9 cellular contexts compared by ENCODE assay signal in genomic region chr3:87228316-87228715, GRCh38. TPM values are rescaled to one million over a fixed set of nuclear protein-coding genes. Genes with fewer than 3 reads are reported as not detected.
DNase-seq lines count a peak whose midpoint lies in the region; ATAC-seq, FAIRE-seq and TF ChIP-seq lines count a peak whose summit lies in the region.
"Had no signal": no experiment of that assay in that cellular context is flagged by ENCODE, and none has a peak within 500 bp of the region (broad histone marks: within the 10 kb centered on the region; RNA-seq: fewer than 3 reads in every experiment).

No MANE protein-coding gene starts in this region.

- H3K4me2 ChIP-seq in GM12878 (ENCODE audit: control insufficient read depth, insufficient read depth), result peak overlapping the region; percentile 81

- BruUV-seq in GM12878 (replicated peaks; lab: Mats Ljungman, UMichigan), result TSS peak; percentile 53

- peaks cover 17% of the 10 kb centered on the region for H3K79me2 ChIP-seq in GM12878 (ENCODE audit: control insufficient read depth, insufficient read depth, low read length)

- FAIRE-seq in GM12878 (lab: Jason Lieb, UNC), result no peak

- no peaks in the 10 kb centered on the region for H3K9me3 Mint-ChIP-seq in stimulated activated naive CD8-positive, alpha-beta T cell treated with anti-CD3 and anti-CD28 coated beads, Interleukin-15, Interleukin-2, amounts not matched to agents 100 ng/mL and 50 ng/mL, for 24 hours
- H3K9me3 Mint-ChIP-seq in memory B cell, result no peaks in the 10 kb centered on the region

- H3K4me1 ChIP-seq in GM12878 (ENCODE audit: control insufficient read depth, insufficient read depth, low read length), result no peaks in the 10 kb centered on the region; the same call in 1 of the 2 replicates

- no peak for TF ChIP-seq CTCF in GM12878 (IDR thresholded peaks at IDR 0.05 in 2 of 3, conservative IDR thresholded peaks at IDR 0.05 in 1 of 3; ENCODE audit: control insufficient read depth in 2 of 3, extremely low read depth in 1 of 3, insufficient read depth in 1 of 3, low read depth in 3 of 3, low read length in 3 of 3)

- H3K27ac Mint-ChIP-seq in stimulated activated naive CD8-positive, alpha-beta T cell treated with anti-CD3 and anti-CD28 coated beads, Interleukin-15, Interleukin-2, amounts not matched to agents 100 ng/mL and 50 ng/mL, for 24 hours, result no peak overlapping the region
- H3K27ac Mint-ChIP-seq in memory B cell, result peak overlapping the region; percentile 98

- POLR2A ChIA-PET in GM12878 (lab: Charles Lee), result interaction anchor here (0.6 to 1.2 kb wide), 3 partner anchors 11 to 90 kb away, joined by 3 read pairs; no protein-coding TSS in a partner anchor

- no peak for DNase-seq in stimulated activated naive CD8-positive, alpha-beta T cell treated with anti-CD3 and anti-CD28 coated beads, Interleukin-15, Interleukin-2, amounts not matched to agents 100 U/mL and 50 U/mL, for 24 hours
- DNase-seq in GM12878 (ENCODE audit: low read depth, low spot score) (no peak), memory B cell (ENCODE audit: low spot score in 2 of 2) (no peak), NOMO-1 (lab: John Stamatoyannopoulos, UW; ENCODE audit: unreplicated experiment in 2 of 2) (no peak)

- TF ChIP-seq RAD21 in GM12878 (IDR thresholded peaks at IDR 0.05; ENCODE audit: insufficient read depth, low read depth, low read length), result no peak

- SMC1A ChIA-PET in GM12878 (lab: Charles Lee; ENCODE audit: uncharacterized antibody, unreplicated experiment), result no interaction called here

- H3K9ac ChIP-seq in GM12878 (ENCODE audit: control insufficient read depth, insufficient read depth, low read length), result no peak overlapping the region

- TF ChIP-seq EP300 in GM12878 (IDR thresholded peaks at IDR 0.05; ENCODE audit: borderline replicate concordance in 1 of 2, control insufficient read depth in 1 of 2, low read depth in 2 of 2, low read length in 2 of 2), result no peak

- H3K9me3 ChIP-seq in GM12878 (replicated peaks; ENCODE audit: control insufficient read depth, insufficient read depth, low read length), result no peaks in the 10 kb centered on the region

- peak overlapping the region; percentile 87 for H3K4me3 ChIP-seq in GM12878

- ATAC-seq in stimulated activated naive CD8-positive, alpha-beta T cell treated with anti-CD3 and anti-CD28 coated beads, Interleukin-15, Interleukin-2, amounts not matched to agents 100 U/mL and 50 U/mL, for 24 hours, result no peak
- ATAC-seq in GM12878 (no peak), memory B cell (ENCODE audit: low read depth) (no peak), HG03039 (IDR thresholded peaks at IDR 0.05; ENCODE audit: unreplicated experiment) (no peak), GM19023 (IDR thresholded peaks at IDR 0.05; ENCODE audit: unreplicated experiment) (no peak), HG03045 (IDR thresholded peaks at IDR 0.05; ENCODE audit: unreplicated experiment) (no peak)

- H3K4me3 Mint-ChIP-seq in stimulated activated naive CD8-positive, alpha-beta T cell treated with anti-CD3 and anti-CD28 coated beads, Interleukin-15, Interleukin-2, amounts not matched to agents 100 ng/mL and 50 ng/mL, for 24 hours, result peak overlapping the region; percentile 95
- H3K4me3 Mint-ChIP-seq in memory B cell, result peak overlapping the region; percentile 96

- peaks cover 11% of the 10 kb centered on the region for H3K27me3 Mint-ChIP-seq in stimulated activated naive CD8-positive, alpha-beta T cell treated with anti-CD3 and anti-CD28 coated beads, Interleukin-15, Interleukin-2, amounts not matched to agents 100 ng/mL and 50 ng/mL, for 24 hours
- no peaks in the 10 kb centered on the region for H3K27me3 Mint-ChIP-seq in memory B cell

- H3K27ac ChIP-seq in GM12878 (ENCODE audit: control insufficient read depth, insufficient read depth), result no peak overlapping the region

- no peak for TF ChIP-seq POLR2A in GM12878 (IDR thresholded peaks at IDR 0.05; ENCODE audit: low read depth, low read length)

- H3K27me3 ChIP-seq in GM12878 (replicated peaks in 1 of 2; ENCODE audit: control insufficient read depth in 2 of 2, insufficient read depth in 2 of 2, low read length in 1 of 2), result no peaks in the 10 kb centered on the region

- CTCF ChIA-PET in GM12878 (lab: Yijun Ruan, JAX), result interaction anchor here (3.9 kb wide), 1 partner anchor 32 kb away, joined by 20 read pairs; no protein-coding TSS in a partner anchor

- H3K36me3 Mint-ChIP-seq in stimulated activated naive CD8-positive, alpha-beta T cell treated with anti-CD3 and anti-CD28 coated beads, Interleukin-15, Interleukin-2, amounts not matched to agents 100 ng/mL and 50 ng/mL, for 24 hours (ENCODE audit: low read depth), result peaks cover 10% of the 10 kb centered on the region
- peaks cover 11% of the 10 kb centered on the region for H3K36me3 Mint-ChIP-seq in memory B cell

- H3K4me1 Mint-ChIP-seq in stimulated activated naive CD8-positive, alpha-beta T cell treated with anti-CD3 and anti-CD28 coated beads, Interleukin-15, Interleukin-2, amounts not matched to agents 100 ng/mL and 50 ng/mL, for 24 hours (ENCODE audit: low read depth), result peaks cover 43% of the 10 kb centered on the region
- H3K4me1 Mint-ChIP-seq in memory B cell, result peaks cover 31% of the 10 kb centered on the region

- in situ Hi-C loops in GM12878 (cut with MboI), result no loop called here

- intact Hi-C loops in GM12878 (cut with micrococcal nuclease; ENCODE audit: unreplicated experiment), result no loop called here

- WGBS in GM12878 (ENCODE audit: insufficient coverage, insufficient replicate concordance, low lambda C conversion rate, missing lambda C conversion rate), result 100% methylated on average over 1 of the region's 1 CpG

- RAD21 ChIA-PET in GM12878 (lab: Charles Lee; ENCODE audit: unreplicated experiment), result no interaction called here

- no peak overlapping the region; the same call in 1 of the 2 replicates for H2AFZ ChIP-seq in GM12878 (ENCODE audit: control insufficient read depth, low read depth, low read length)

- H4K20me1 ChIP-seq in GM12878 (ENCODE audit: control insufficient read depth, insufficient read depth), result no peaks in the 10 kb centered on the region

- H3K36me3 ChIP-seq in GM12878 (ENCODE audit: control insufficient read depth in 2 of 2, insufficient read depth in 2 of 2, low read length in 1 of 2), result no peaks in the 10 kb centered on the region

TF ChIP-seq in GM12878, 131 proteins besides CTCF, POLR2A, EP300 and RAD21 (continues in another document):
- TF ChIP-seq FOS (IDR thresholded peaks at IDR 0.05; ENCODE audit: borderline replicate concordance, extremely low read depth, insufficient read length) (no peak), ELK1 (IDR thresholded peaks at IDR 0.05; ENCODE audit: low read depth, low read length) (no peak), NR2C2 (IDR thresholded peaks at IDR 0.05; ENCODE audit: borderline replicate concordance, control insufficient read depth, insufficient read length, low read depth) (no peak), SP1 (IDR thresholded peaks at IDR 0.05; ENCODE audit: low read depth, low read length) (no peak), SREBF1 (IDR thresholded peaks at IDR 0.05; ENCODE audit: low read length) (no peak)

RNA-seq across cellular contexts. Expression of gene CHMP2B, which starts 1.2 kb away (rescaled TPM):
- total RNA-seq in GM12878 (2013; cell fraction: nucleolus; rRNA removed), result 17.1 and 18.4 TPM in 2 replicates
- 14.9 and 17.5 TPM in 2 replicates for total RNA-seq in GM12878 (2014; rRNA removed)
- 26.5 and 27.7 TPM in 2 replicates for total RNA-seq in GM12878 (2014; rRNA removed; fragmentation: Illumina TruSeq; extraction: Trizol)
- 26.8 and 28.4 TPM in 2 replicates for total RNA-seq in GM12878 (2021)
- 10.6 TPM for polyA plus RNA-seq in GM12878 (2011; ENCODE audit: low read depth)
- polyA plus RNA-seq in GM12878 (2011; rRNA removed), result 20.2 and 30.4 TPM in 2 replicates
- 10.5 and 12.5 TPM in 2 replicates for polyA plus RNA-seq in GM12878 (2011; cell fraction: cytosol; rRNA removed)
- 8.7 and 10.7 TPM in 2 replicates for polyA plus RNA-seq in GM12878 (2011; cell fraction: nucleus; rRNA removed)
- polyA plus RNA-seq in GM12878 (2012), result 16.2 and 20.6 TPM in 2 replicates
- polyA plus RNA-seq in GM12878 (2014; fragmentation: Illumina TruSeq; extraction: Trizol), result 26.7 and 34.6 TPM in 2 replicates
- polyA plus RNA-seq in GM12878 (2014; fragmentation: Nextera tagmentation; extraction: Ambion mirVana), result 10 to 100 TPM; 15.7 to 22.5 TPM
- polyA plus RNA-seq in GM12878 (2014; rRNA removed), result 12.7 and 15.8 TPM in 2 replicates
- polyA plus RNA-seq in GM12878 (2016; fragmentation: Nextera tagmentation; extraction: Ambion mirVana), result 10 to 100 TPM; 42.1 to 54.8 TPM
- polyA minus RNA-seq in GM12878 (2011; rRNA and poly(A)+ RNA removed), result 3.3 and 5.9 TPM in 2 replicates
- polyA minus RNA-seq in GM12878 (2011; cell fraction: cytosol; rRNA and poly(A)+ RNA removed), result 5.6 and 6.8 TPM in 2 replicates
- 6.4 and 8.9 TPM in 2 replicates for polyA minus RNA-seq in GM12878 (2011; cell fraction: nucleus; rRNA and poly(A)+ RNA removed)

RNA-seq across cellular contexts. Expression of gene POU1F1, which starts 48.1 kb away (rescaled TPM):
- total RNA-seq in GM12878 (2013; cell fraction: nucleolus; rRNA removed), result not detected in 2 replicates
- total RNA-seq in GM12878 (2014; rRNA removed) (not detected in 2 replicates), GM12878 (2014; rRNA removed; fragmentation: Illumina TruSeq; extraction: Trizol) (not detected in 2 replicates), GM12878 (2021) (not detected in 2 replicates)
- not detected for polyA plus RNA-seq in GM12878 (2011; ENCODE audit: low read depth)
- polyA plus RNA-seq in GM12878 (2011; rRNA removed) (not detected in 2 replicates), GM12878 (2014; fragmentation: Illumina TruSeq; extraction: Trizol) (not detected in 2 replicates), GM12878 (2014; fragmentation: Nextera tagmentation; extraction: Ambion mirVana) (under 1 TPM in 1 of 2 experiments, not detected in 1; 0.04 TPM), GM12878 (2014; rRNA removed) (not detected in 2 replicates), GM12878 (2016; fragmentation: Nextera tagmentation; extraction: Ambion mirVana) (not detected)
- polyA plus RNA-seq in GM12878 (2011; cell fraction: cytosol; rRNA removed), result not detected in 2 replicates
- polyA plus RNA-seq in GM12878 (2011; cell fraction: nucleus; rRNA removed), result not detected in 2 replicates
- not detected in 2 replicates for polyA plus RNA-seq in GM12878 (2012)
- polyA minus RNA-seq in GM12878 (2011; rRNA and poly(A)+ RNA removed), result not detected in 2 replicates
- polyA minus RNA-seq in GM12878 (2011; cell fraction: cytosol; rRNA and poly(A)+ RNA removed), result not detected in 2 replicates
- not detected in 2 replicates for polyA minus RNA-seq in GM12878 (2011; cell fraction: nucleus; rRNA and poly(A)+ RNA removed)
- total RNA-seq: activated CD8-positive, alpha-beta memory T cell treated with anti-CD3 and anti-CD28 coated beads for 36 hours had no signal
